11 cellular contexts compared by ENCODE assay signal in the genomic region with DNA sequence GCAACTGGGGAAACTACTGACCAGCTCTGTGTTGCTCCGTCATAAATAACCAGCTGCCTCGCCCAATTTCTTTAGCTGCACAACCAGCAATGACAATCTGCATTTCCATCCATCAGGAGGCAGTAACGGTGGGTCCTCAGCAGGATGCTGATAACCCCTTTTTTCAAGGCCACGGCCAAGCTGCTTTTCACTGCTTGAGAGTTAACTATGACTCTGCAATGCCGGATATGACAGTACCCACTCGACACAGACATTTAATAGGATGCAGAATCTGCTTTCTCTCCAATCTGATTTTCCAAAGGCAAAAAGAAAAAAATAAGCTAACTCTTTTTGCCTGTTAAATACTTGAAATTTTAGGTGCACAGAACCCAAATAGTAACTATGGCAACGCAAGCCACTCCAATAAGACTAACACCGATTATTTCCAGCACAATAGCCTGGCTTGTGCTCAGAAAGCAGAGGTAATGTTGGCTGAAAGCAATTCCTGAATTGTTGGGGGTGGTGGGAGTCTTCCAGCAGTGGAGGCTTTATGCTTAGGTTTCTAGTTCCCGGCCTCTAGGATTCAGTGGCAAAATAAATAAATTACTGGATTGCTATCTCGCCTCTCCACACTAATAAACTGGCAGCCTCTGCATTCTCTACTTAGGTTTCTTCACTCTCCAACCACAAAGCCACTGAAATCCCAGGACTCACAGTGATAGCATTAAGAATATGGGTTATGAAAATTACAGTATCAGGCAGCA. TPM values are rescaled to one million over a fixed set of nuclear protein-coding genes. Genes with fewer than 3 reads are reported as not detected.
A peak's percentile ranks its signal among the peaks of the same experiment; 100 is the strongest.
DNase-seq lines count a peak whose midpoint lies in the region; ATAC-seq and TF ChIP-seq lines count a peak whose summit lies in the region.
"Had no signal": no experiment of that assay in that cellular context is flagged by ENCODE, and none has a peak within 500 bp of the region (broad histone marks: within the 10 kb centered on the region; RNA-seq: fewer than 3 reads in every experiment).

No MANE protein-coding gene starts in this region.

- H3K4me2 ChIP-seq in mammary epithelial cell (ENCODE audit: insufficient read depth, low read depth, low read length), result no peak overlapping the region

- H3K4me1 ChIP-seq in mammary epithelial cell (ENCODE audit: insufficient read depth, low read length) (no peaks in the 10 kb centered on the region), breast epithelium (no peaks in the 10 kb centered on the region)

- peak; percentile 21 for DNase-seq in mammary epithelial cell
- no peak for DNase-seq in breast epithelium (ENCODE audit: low spot score in 2 of 2)
- peak; percentile 87 for DNase-seq in astrocyte of the hippocampus (ENCODE audit: low read depth, low spot score)
- DNase-seq in iris pigment epithelial cell (ENCODE audit: low read depth), result peak; percentile 20
- DNase-seq in type B pancreatic cell (ENCODE audit: extremely low spot score, unreplicated experiment), result no peak
- DNase-seq in NCI-H128 (lab: John Stamatoyannopoulos, UW; ENCODE audit: unreplicated experiment), result no peak
- no peak for DNase-seq in KBM-7
- DNase-seq: activated B cell treated with CpG ODN at 0.5 μM for 24 hours, NCI-H2029 treated with DMSO at 0.1 percent for 48 hours, right cardiac atrium had no signal

- H3K9me3 Mint-ChIP-seq in type B pancreatic cell, result no peaks in the 10 kb centered on the region
- H3K9me3 Mint-ChIP-seq: activated B cell treated with CpG ODN at 0.5 μM for 24 hours had no signal

- in situ Hi-C loops in mammary epithelial cell (cut with MboI; ENCODE audit: low sequenced_read_pairs in 2 of 2), result no loop called here
- in situ Hi-C loops in KBM-7 (cut with MboI; ENCODE audit: low pct_unique_long_range_greater_than_20kb, low sequenced_read_pairs), result no loop called here

- H3K27ac Mint-ChIP-seq in type B pancreatic cell, result peak overlapping the region; percentile 62
- H3K27ac Mint-ChIP-seq: activated B cell treated with CpG ODN at 0.5 μM for 24 hours had no signal

- no peaks in the 10 kb centered on the region for H3K9me3 ChIP-seq in mammary epithelial cell (replicated peaks; ENCODE audit: insufficient read depth, low read length)
- H3K9me3 ChIP-seq in breast epithelium, result no peaks in the 10 kb centered on the region

- no peaks in the 10 kb centered on the region for H3K79me2 ChIP-seq in mammary epithelial cell (ENCODE audit: insufficient read depth, low read length)

- ATAC-seq in GM18502 (IDR thresholded peaks at IDR 0.05; ENCODE audit: poor library complexity, unreplicated experiment), result no peak
- ATAC-seq: right cardiac atrium had no signal

- H3K4me3 ChIP-seq in mammary epithelial cell (replicated peaks in 1 of 3; ENCODE audit: insufficient read depth in 1 of 3, low read depth in 2 of 3, low read length in 3 of 3) (no peak overlapping the region), breast epithelium (no peak overlapping the region)

- CTCF ChIA-PET in mammary epithelial cell (lab: Charles Lee; ENCODE audit: low non-redundant PET), result no interaction called here

- H3K9ac ChIP-seq in mammary epithelial cell (ENCODE audit: insufficient read depth, low read length), result no peak overlapping the region

- H3K27ac ChIP-seq in mammary epithelial cell (ENCODE audit: insufficient read depth, low read depth, low read length) (no peak overlapping the region), breast epithelium (no peak overlapping the region)

- BruUV-seq in mammary epithelial cell (replicated peaks; lab: Mats Ljungman, UMichigan), result no TSS peak

- no peak for TF ChIP-seq POLR2A in breast epithelium (IDR thresholded peaks at IDR 0.05)

- H3K4me3 Mint-ChIP-seq in type B pancreatic cell, result peak overlapping the region; percentile 68
- H3K4me3 Mint-ChIP-seq: activated B cell treated with CpG ODN at 0.5 μM for 24 hours had no signal

- dilution Hi-C loops in mammary epithelial cell (cut with HindIII; ENCODE audit: low sequenced_read_pairs), result no loop called here

- WGBS in mammary epithelial cell (ENCODE audit: low coverage, missing lambda C conversion rate), result 15% methylated on average over 10 of the region's 10 CpGs

- H4K20me1 ChIP-seq in mammary epithelial cell (ENCODE audit: insufficient read depth, low read length), result no peaks in the 10 kb centered on the region

- intact Hi-C loops in mammary epithelial cell (cut with micrococcal nuclease) (no loop called here), breast epithelium (cut with DNase I; ENCODE audit: low total_unique reads) (no loop called here)

- H3K27me3 ChIP-seq in mammary epithelial cell (ENCODE audit: insufficient read depth, low read length) (no peaks in the 10 kb centered on the region), breast epithelium (no peaks in the 10 kb centered on the region)

- peak overlapping the region; percentile 68 for H2AFZ ChIP-seq in mammary epithelial cell (ENCODE audit: low read depth, low read length)

- no peak for TF ChIP-seq CTCF in mammary epithelial cell (conservative IDR thresholded peaks at IDR 0.05 in 1 of 2, IDR thresholded peaks at IDR 0.05 in 1 of 2; ENCODE audit: extremely low read depth in 1 of 2, insufficient read depth in 1 of 2, low read depth in 1 of 2, low read length in 2 of 2)
- TF ChIP-seq CTCF in breast epithelium (IDR thresholded peaks at IDR 0.05), result no peak
- peak; percentile 19 for TF ChIP-seq CTCF in type B pancreatic cell (conservative IDR thresholded peaks at IDR 0.05)

- peaks cover 10% of the 10 kb centered on the region for H3K4me1 Mint-ChIP-seq in type B pancreatic cell (ENCODE audit: unreplicated experiment)
- H3K4me1 Mint-ChIP-seq: activated B cell treated with CpG ODN at 0.5 μM for 24 hours had no signal

- H3K36me3 ChIP-seq in mammary epithelial cell (ENCODE audit: insufficient read depth, low read length) (no peaks in the 10 kb centered on the region), breast epithelium (no peaks in the 10 kb centered on the region)

- H3K27me3 Mint-ChIP-seq in type B pancreatic cell, result no peaks in the 10 kb centered on the region

- H3K36me3 Mint-ChIP-seq in type B pancreatic cell, result no peaks in the 10 kb centered on the region

RNA-seq across cellular contexts. Expression of a gene that starts 31.2 kb away (rescaled TPM):
- 10 to 100 TPM; 27.2 to 50.1 TPM for total RNA-seq in mammary epithelial cell
- 9.2 TPM for polyA plus RNA-seq in mammary epithelial cell
- 62.1 TPM for polyA minus RNA-seq in mammary epithelial cell
- total RNA-seq in breast epithelium, result 10 to 100 TPM; 13.6 to 21.5 (median 19.0) TPM
- 20.6 and 41.7 TPM in 2 replicates for total RNA-seq in type B pancreatic cell (ENCODE audit: low replicate concordance)

Comparison
In these comparisons a context has a peak if more than half of its experiments do, and no peak if none do; other contexts are left out.
1. DNase-seq: peak in mammary epithelial cell (single experiment), astrocyte of the hippocampus (single experiment) and iris pigment epithelial cell (single experiment); none in breast epithelium (0 of 2), type B pancreatic cell (single experiment), NCI-H128 (single experiment) and KBM-7 (single experiment).